ENCODE assay signal across 20 cellular contexts in genomic region chr12:15404485-15404884, GRCh38.
A peak's percentile ranks its signal among the peaks of the same experiment; 100 is the strongest.
DNase-seq lines count a peak whose midpoint lies in the region; ATAC-seq and TF ChIP-seq lines count a peak whose summit lies in the region.
"Had no signal": no experiment of that assay in that cellular context is flagged by ENCODE, and none has a peak within 500 bp of the region (broad histone marks: within the 10 kb centered on the region; RNA-seq: fewer than 3 reads in every experiment).

No MANE protein-coding gene starts in this region.

- TF ChIP-seq CTCF in astrocyte of the spinal cord (IDR thresholded peaks at IDR 0.05; ENCODE audit: low read depth, low read length), result no peak
- TF ChIP-seq CTCF in thyroid gland (IDR thresholded peaks at IDR 0.05), result no peak

- 0% methylated on average over 1 of the region's 1 CpG for WGBS in thyroid gland, 2 donors

- H3K27ac Mint-ChIP-seq in stimulated activated naive CD8-positive, alpha-beta T cell treated with anti-CD3 and anti-CD28 coated beads, Interleukin-15, amount 100 ng/mL, for 72 hours, result no peak overlapping the region
- H3K27ac Mint-ChIP-seq: activated B cell treated with CpG ODN at 0.5 μM for 24 hours, immature natural killer cell, mesothelial cell of epicardium had no signal

- no peak for DNase-seq in stimulated activated naive CD8-positive, alpha-beta T cell treated with anti-CD3 and anti-CD28 coated beads, Interleukin-15, Interleukin-2, amounts not matched to agents 100 U/mL and 50 U/mL, for 24 hours
- no peak for DNase-seq in stimulated activated naive CD8-positive, alpha-beta T cell treated with anti-CD3 and anti-CD28 coated beads, Interleukin-15, amount 100 ng/mL, for 72 hours
- peak; percentile 23 for DNase-seq in astrocyte of the spinal cord (ENCODE audit: low read depth, low spot score)
- DNase-seq in hepatic stellate cell (ENCODE audit: low spot score), result peak; percentile 22
- no peak for DNase-seq in NOMO-1 treated with DMSO at 0.1 percent for 48 hours (lab: John Stamatoyannopoulos, UW; ENCODE audit: unreplicated experiment)
- no peak for DNase-seq in KBM-7
- no peak for DNase-seq in thyroid gland
- DNase-seq: activated B cell treated with CpG ODN at 0.5 μM for 24 hours; activated naive CD4-positive, alpha-beta T cell treated with Interleukin-2 at 50 U/mL for 16 hours; effector CD8-positive, alpha-beta T cell; immature natural killer cell; NCI-H2029; NCI-H526 treated with DMSO at 0.1 percent for 48 hours; RPMI8226; sigmoid colon; T-helper 1 cell; upper lobe of left lung had no signal

- H3K9me3 ChIP-seq in thyroid gland, result no peaks in the 10 kb centered on the region
- H3K9me3 ChIP-seq: sigmoid colon, upper lobe of left lung had no signal

- no peak overlapping the region for H3K27ac ChIP-seq in thyroid gland
- H3K27ac ChIP-seq: cardiac muscle cell, sigmoid colon, upper lobe of left lung had no signal

- H3K4me3 Mint-ChIP-seq in stimulated activated naive CD8-positive, alpha-beta T cell treated with anti-CD3 and anti-CD28 coated beads, Interleukin-15, amount 100 ng/mL, for 72 hours, result no peak overlapping the region
- H3K4me3 Mint-ChIP-seq: activated B cell treated with CpG ODN at 0.5 μM for 24 hours, immature natural killer cell, mesothelial cell of epicardium had no signal

- peaks cover 0 to 7% of the 10 kb centered on the region in 2 donors for H3K9me3 Mint-ChIP-seq in stimulated activated naive CD8-positive, alpha-beta T cell treated with anti-CD3 and anti-CD28 coated beads, Interleukin-15, amount 100 ng/mL, for 72 hours
- H3K9me3 Mint-ChIP-seq: activated B cell treated with CpG ODN at 0.5 μM for 24 hours had no signal

- intact Hi-C loops in thyroid gland (cut with DNase I), result no loop called here

- H3K4me3 ChIP-seq in astrocyte of the spinal cord (ENCODE audit: low read depth, low read length) (no peak overlapping the region), thyroid gland (replicated peaks in 1 of 3) (no peak overlapping the region)
- H3K4me3 ChIP-seq: cardiac muscle cell, sigmoid colon, upper lobe of left lung had no signal

- peaks cover 16% of the 10 kb centered on the region for H3K27me3 Mint-ChIP-seq in stimulated activated naive CD8-positive, alpha-beta T cell treated with anti-CD3 and anti-CD28 coated beads, Interleukin-15, amount 100 ng/mL, for 72 hours

- in situ Hi-C loops in astrocyte of the spinal cord (cut with HindIII; ENCODE audit: low sequenced_read_pairs) (no loop called here), KBM-7 (cut with MboI; ENCODE audit: low pct_unique_long_range_greater_than_20kb, low sequenced_read_pairs) (no loop called here)

- H3K36me3 ChIP-seq in thyroid gland, result no peaks in the 10 kb centered on the region
- H3K36me3 ChIP-seq: cardiac muscle cell, sigmoid colon, upper lobe of left lung had no signal

- peak; percentile 63 for ATAC-seq in stimulated activated naive CD8-positive, alpha-beta T cell treated with anti-CD3 and anti-CD28 coated beads, Interleukin-15, Interleukin-2, amounts not matched to agents 100 U/mL and 50 U/mL, for 24 hours
- no peak for ATAC-seq in stimulated activated naive CD8-positive, alpha-beta T cell treated with anti-CD3 and anti-CD28 coated beads, Interleukin-15, amount 100 ng/mL, for 72 hours
- no peak for ATAC-seq in GM21737 (IDR thresholded peaks at IDR 0.05; ENCODE audit: unreplicated experiment)

- H3K4me1 ChIP-seq in thyroid gland, result no peaks in the 10 kb centered on the region
- H3K4me1 ChIP-seq: sigmoid colon, upper lobe of left lung had no signal

- no peaks in the 10 kb centered on the region for H3K27me3 ChIP-seq in thyroid gland
- H3K27me3 ChIP-seq: cardiac muscle cell, sigmoid colon, upper lobe of left lung had no signal

- no peaks in the 10 kb centered on the region for H3K4me1 Mint-ChIP-seq in stimulated activated naive CD8-positive, alpha-beta T cell treated with anti-CD3 and anti-CD28 coated beads, Interleukin-15, amount 100 ng/mL, for 72 hours
- H3K4me1 Mint-ChIP-seq: activated B cell treated with CpG ODN at 0.5 μM for 24 hours, immature natural killer cell, mesothelial cell of epicardium had no signal

- no peak for TF ChIP-seq POLR2A in thyroid gland (IDR thresholded peaks at IDR 0.05)

Comparison
In these comparisons a context has a peak if more than half of its experiments do, and no peak if none do; other contexts are left out.
1. DNase-seq: peak in astrocyte of the spinal cord (single experiment) and hepatic stellate cell (single experiment); none in stimulated activated naive CD8-positive, alpha-beta T cell treated with anti-CD3 and anti-CD28 coated beads, Interleukin-15, Interleukin-2, amounts not matched to agents 100 U/mL and 50 U/mL, for 24 hours (single experiment), stimulated activated naive CD8-positive, alpha-beta T cell treated with anti-CD3 and anti-CD28 coated beads, Interleukin-15, amount 100 ng/mL, for 72 hours (0 of 2), NOMO-1 treated with DMSO at 0.1 percent for 48 hours (single experiment), KBM-7 (single experiment) and thyroid gland (0 of 2).